Comparison of ENCODE assay signal across 12 cellular contexts in the genomic region with DNA sequence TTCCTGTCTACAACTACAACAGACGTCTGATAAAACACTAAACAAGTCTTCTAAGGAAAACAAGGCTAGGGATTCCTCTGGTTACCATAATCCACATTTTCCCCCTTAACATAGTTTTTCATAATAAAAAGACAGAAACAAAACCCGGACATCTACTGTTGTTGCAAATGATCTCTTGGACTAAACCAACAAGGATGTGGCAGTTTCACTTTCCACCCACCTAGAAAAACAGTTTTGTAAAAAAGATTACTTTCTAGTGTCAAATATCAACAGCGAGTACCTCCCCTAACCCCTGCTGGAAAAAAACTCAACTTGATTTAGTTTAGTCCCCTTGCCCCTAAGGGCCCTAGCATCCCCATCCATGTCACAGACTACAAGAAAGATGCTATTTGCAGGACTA.
DNase-seq lines count a peak whose midpoint lies in the region; ATAC-seq, FAIRE-seq and TF ChIP-seq lines count a peak whose summit lies in the region.
"Had no signal": no experiment of that assay in that cellular context is flagged by ENCODE, and none has a peak within 500 bp of the region (broad histone marks: within the 10 kb centered on the region; RNA-seq: fewer than 3 reads in every experiment).

No MANE protein-coding gene starts in this region.

- no peak for ATAC-seq in HG02870 (IDR thresholded peaks at IDR 0.05; ENCODE audit: unreplicated experiment)

- intact Hi-C loops in tibial artery (cut with DNase I; ENCODE audit: low total_unique reads) = no loop called here

- no peaks in the 10 kb centered on the region for H3K27me3 ChIP-seq in mucosa of rectum (ENCODE audit: control insufficient read depth in 2 of 2, insufficient read depth in 2 of 2, low read length in 2 of 2)
- no peaks in the 10 kb centered on the region for H3K27me3 ChIP-seq in tibial artery

- H3K27ac Mint-ChIP-seq in activated naive CD8-positive, alpha-beta T cell = peak overlapping the region; percentile 88

- peaks cover 56% of the 10 kb centered on the region for H3K4me1 Mint-ChIP-seq in activated naive CD8-positive, alpha-beta T cell (ENCODE audit: low read depth)

- no peak overlapping the region for H3K4me3 Mint-ChIP-seq in activated naive CD8-positive, alpha-beta T cell

- no peak overlapping the region for H3K9ac ChIP-seq in mucosa of rectum (ENCODE audit: low read depth in 1 of 2, low read length in 2 of 2)

- H3K9me3 ChIP-seq in mucosa of rectum (ENCODE audit: control insufficient read depth in 2 of 2, low read length in 2 of 2) = no peaks in the 10 kb centered on the region
- H3K9me3 ChIP-seq in tibial artery = no peaks in the 10 kb centered on the region

- no peaks in the 10 kb centered on the region for H3K9me3 Mint-ChIP-seq in activated naive CD8-positive, alpha-beta T cell (ENCODE audit: low read depth)

- H3K4me1 ChIP-seq in mucosa of rectum (ENCODE audit: control insufficient read depth in 2 of 2, insufficient read depth in 2 of 2, low read length in 2 of 2) (peaks cover 30 to 33% of the 10 kb centered on the region in 2 donors), tibial artery (peaks cover 0 to 23% (median 19%) of the 10 kb centered on the region in 4 donors)

- H3K36me3 Mint-ChIP-seq in activated naive CD8-positive, alpha-beta T cell = peaks cover 17% of the 10 kb centered on the region

- H3K4me3 ChIP-seq in mucosa of rectum (ENCODE audit: low read length in 2 of 2) (no peak overlapping the region), tibial artery (no peak overlapping the region)

- DNase-seq in GM19239 (ENCODE audit: insufficient read length, low spot score) (no peak), NCI-H2171 (lab: John Stamatoyannopoulos, UW) (no peak), anterior cingulate cortex (lab: John Stamatoyannopoulos, UW) (no peak), tibial artery (no peak)
- DNase-seq: activated T-cell treated with anti-CD3 and anti-CD28 coated beads for 4 hours, dermis blood vessel endothelial cell, NCI-H1417, SW 1271 had no signal

- H3K27ac ChIP-seq in 22Rv1 (0 out of 2 replicates have a peak overlapping the region, but pooled peaks have one; percentile 13), mucosa of rectum (ENCODE audit: low read depth in 2 of 2, low read length in 2 of 2) (peak overlapping the region; percentile 53 to 56), tibial artery (no peak overlapping the region)

- peak; percentile 14 for FAIRE-seq in GM19239 (lab: Jason Lieb, UNC)

- H3K36me3 ChIP-seq in mucosa of rectum (ENCODE audit: control insufficient read depth in 2 of 2, insufficient read depth in 2 of 2, low read length in 2 of 2) = peaks cover 55% of the 10 kb centered on the region in 2 donors
- peaks cover 61 to 73% (median 72%) of the 10 kb centered on the region in 3 donors for H3K36me3 ChIP-seq in tibial artery

- no peaks in the 10 kb centered on the region for H3K27me3 Mint-ChIP-seq in activated naive CD8-positive, alpha-beta T cell

- TF ChIP-seq CTCF in 22Rv1 (IDR thresholded peaks at IDR 0.05) = no peak
- TF ChIP-seq CTCF in tibial artery (IDR thresholded peaks at IDR 0.05) = no peak

Comparison
In these comparisons a context has a peak if more than half of its experiments do, and no peak if none do; other contexts are left out.
1. H3K27ac ChIP-seq: peak in 22Rv1 (single experiment) and mucosa of rectum (2 of 2); none in tibial artery (0 of 2).